ENCODE assay signal across 29 cellular contexts in the genomic region with DNA sequence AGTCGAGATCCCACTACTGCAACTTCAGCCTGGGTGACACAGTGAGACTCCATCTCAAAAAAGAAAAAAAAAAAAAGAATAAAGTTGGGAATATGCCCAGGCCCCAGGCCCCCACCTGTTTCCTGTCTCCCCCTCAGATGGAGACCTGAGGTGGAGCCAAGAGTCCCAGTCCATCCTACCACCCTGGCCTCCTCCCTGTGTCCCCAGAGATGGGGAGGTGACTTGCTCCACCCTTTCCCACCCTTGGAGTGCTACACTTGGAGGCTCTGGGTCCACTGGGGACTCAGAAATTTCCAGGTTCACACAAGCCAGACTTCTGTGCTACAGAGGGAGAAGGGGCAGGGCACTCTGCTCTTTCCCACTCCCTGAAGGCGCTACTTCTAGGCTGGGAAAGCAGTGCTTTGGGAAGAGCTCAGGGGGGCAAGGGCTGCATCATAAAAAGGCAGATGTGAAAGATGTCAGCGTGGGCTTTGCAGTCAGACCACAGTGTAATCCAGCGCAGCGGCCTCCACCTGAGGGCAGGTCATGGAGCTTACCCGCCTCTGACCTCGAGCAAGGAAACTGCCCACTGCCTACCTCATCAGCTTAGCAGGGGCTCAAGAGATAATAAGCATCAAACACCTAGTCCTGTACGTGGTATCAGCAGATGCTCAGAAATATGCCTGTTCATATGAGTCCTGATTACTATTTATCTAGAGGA. TPM values are rescaled to one million over a fixed set of nuclear protein-coding genes. Genes with fewer than 3 reads are reported as not detected.
DNase-seq lines count a peak whose midpoint lies in the region; ATAC-seq lines count a peak whose summit lies in the region.
"Had no signal": no experiment of that assay in that cellular context is flagged by ENCODE, and none has a peak within 500 bp of the region (broad histone marks: within the 10 kb centered on the region; RNA-seq: fewer than 3 reads in every experiment).

No MANE protein-coding gene starts in this region.

- H2BK12ac ChIP-seq in mesenchymal stem cell (ENCODE audit: low read length in 2 of 2) = no peak overlapping the region

- H4K91ac ChIP-seq in mesenchymal stem cell (ENCODE audit: low read length) = no peak overlapping the region

- H3K4me3 ChIP-seq in BLaER1 = no peak overlapping the region
- no peak overlapping the region for H3K4me3 ChIP-seq in BLaER1 treated with 17β-estradiol and CSF1 and Interleukin-3, amounts not matched to agents 10 nM and 100 nM
- H3K4me3 ChIP-seq in mesenchymal stem cell (ENCODE audit: insufficient read depth in 1 of 2, low read depth in 1 of 2, low read length in 2 of 2) = no peak overlapping the region
- H3K4me3 ChIP-seq: K562, psoas muscle, sigmoid colon, SK-N-MC, transverse colon had no signal

- no peak overlapping the region for H3K4me3 Mint-ChIP-seq in activated T-helper 17 cell treated with anti-CD3 and anti-CD28 coated beads, Interleukin-2, amount 50 U/mL, for 72 hours
- H3K4me3 Mint-ChIP-seq: activated T-cell treated with anti-CD3 and anti-CD28 coated beads, Interleukin-2, amount 50 U/mL, for 4 hours; central memory CD8-positive, alpha-beta T cell; mesothelial cell of epicardium; naive B cell had no signal

- DNase-seq in NCI-H1417 (lab: John Stamatoyannopoulos, UW) = peak in 2 of 3 experiments; percentile 27 to 66
- no peak for DNase-seq in mesenchymal stem cell
- no peak for DNase-seq in amygdala (lab: John Stamatoyannopoulos, UW)
- DNase-seq: activated naive CD4-positive, alpha-beta T cell; activated T-cell treated with anti-CD3 and anti-CD28 coated beads, Interleukin-2, amount 50 U/mL, for 4 hours; EL; erythroblast; naive B cell; NCI-H1092; NCI-H2029; NK-92 treated with Interleukin-12 subunit alpha and Interleukin-12 subunit beta, amount 100 ng/mL, for 24 hours; nucleus accumbens; sigmoid colon; stimulated activated CD4-positive, alpha-beta T cell treated with anti-CD3 and anti-CD28 coated beads, Interleukin-12 subunit alpha, Interleukin-12 subunit beta, amount 100 ng/mL, for 4 hours; stimulated activated CD4-positive, alpha-beta T cell treated with anti-CD3 and anti-CD28 coated beads, Interleukin-4, amount 100 ng/mL, for 1 hour; T-helper 1 cell; transverse colon had no signal

- peak overlapping the region; percentile 32 for H3K4me2 ChIP-seq in BLaER1
- H3K4me2 ChIP-seq in BLaER1 treated with 17β-estradiol and CSF1 and Interleukin-3, amounts not matched to agents 10 nM and 100 nM = peak overlapping the region in 8 of 11 experiments; percentile 8 to 57 (median 48); a peak in 15 of 22 replicates
- H3K4me2 ChIP-seq in mesenchymal stem cell (ENCODE audit: low read length, poor library complexity, severe bottlenecking) = no peak overlapping the region

- no peak overlapping the region for H4K8ac ChIP-seq in mesenchymal stem cell (ENCODE audit: low read length)

- H2BK120ac ChIP-seq in mesenchymal stem cell (ENCODE audit: low read depth, low read length) = no peak overlapping the region

- H3K36me3 ChIP-seq in BLaER1 (peaks cover 87% of the 10 kb centered on the region), mesenchymal stem cell (ENCODE audit: control insufficient read depth in 1 of 2, insufficient read depth in 2 of 2, low read depth in 1 of 2, low read length in 2 of 2) (peaks cover 49 to 84% of the 10 kb centered on the region in 2 experiments)
- H3K36me3 ChIP-seq in BLaER1 treated with 17β-estradiol and CSF1 and Interleukin-3, amounts not matched to agents 10 nM and 100 nM = peaks cover 60 to 93% (median 86%) of the 10 kb centered on the region in 11 experiments

- peak overlapping the region; percentile 21 for H3K27ac Mint-ChIP-seq in activated T-helper 17 cell treated with anti-CD3 and anti-CD28 coated beads, Interleukin-2, amount 50 U/mL, for 72 hours
- H3K27ac Mint-ChIP-seq: mesothelial cell of epicardium had no signal

- H3K27ac ChIP-seq in BLaER1 = no peak overlapping the region
- peak overlapping the region in 4 of 11 experiments; percentile 1 to 38 (median 13); a peak in 5 of 22 replicates for H3K27ac ChIP-seq in BLaER1 treated with 17β-estradiol and CSF1 and Interleukin-3, amounts not matched to agents 10 nM and 100 nM
- H3K27ac ChIP-seq in mesenchymal stem cell (ENCODE audit: low read length, poor library complexity, severe bottlenecking) = no peak overlapping the region
- H3K27ac ChIP-seq: C4-2B, psoas muscle, sigmoid colon, SK-N-MC, transverse colon had no signal

- H3K9ac ChIP-seq in BLaER1 (no peak overlapping the region; the same call in 1 of the 2 replicates), mesenchymal stem cell (ENCODE audit: low read length) (no peak overlapping the region)
- H3K9ac ChIP-seq in BLaER1 treated with 17β-estradiol and CSF1 and Interleukin-3, amounts not matched to agents 10 nM and 100 nM = no peak overlapping the region; a peak in 1 of 22 replicates

- no peak overlapping the region for H3K23ac ChIP-seq in mesenchymal stem cell (ENCODE audit: low read length in 2 of 2)

- H3K9me3 ChIP-seq in BLaER1 (no peaks in the 10 kb centered on the region), mesenchymal stem cell (ENCODE audit: control insufficient read depth, low read length) (no peaks in the 10 kb centered on the region)
- H3K9me3 ChIP-seq in BLaER1 treated with 17β-estradiol and CSF1 and Interleukin-3, amounts not matched to agents 10 nM and 100 nM (replicated peaks in 1 of 11) = no peaks in the 10 kb centered on the region
- H3K9me3 ChIP-seq: psoas muscle, sigmoid colon, transverse colon had no signal

- H3K18ac ChIP-seq in mesenchymal stem cell (ENCODE audit: low read depth in 1 of 2, low read length in 2 of 2) = no peak overlapping the region

- no peak overlapping the region for H3K14ac ChIP-seq in mesenchymal stem cell (ENCODE audit: low read length in 2 of 2)

- H3K4me1 ChIP-seq in BLaER1 (peaks cover 60% of the 10 kb centered on the region), mesenchymal stem cell (ENCODE audit: control insufficient read depth, insufficient read depth, low read depth, low read length) (peaks cover 25% of the 10 kb centered on the region)
- peaks cover 37 to 69% (median 57%) of the 10 kb centered on the region in 10 experiments for H3K4me1 ChIP-seq in BLaER1 treated with 17β-estradiol and CSF1 and Interleukin-3, amounts not matched to agents 10 nM and 100 nM
- H3K4me1 ChIP-seq: psoas muscle had no signal

- H3K27me3 ChIP-seq in BLaER1 (no peaks in the 10 kb centered on the region), mesenchymal stem cell (ENCODE audit: control insufficient read depth in 1 of 2, insufficient read depth in 1 of 2, low read length in 2 of 2) (no peaks in the 10 kb centered on the region)
- H3K27me3 ChIP-seq in BLaER1 treated with 17β-estradiol and CSF1 and Interleukin-3, amounts not matched to agents 10 nM and 100 nM = no peaks in the 10 kb centered on the region
- H3K27me3 ChIP-seq: sigmoid colon, transverse colon had no signal

- no peak overlapping the region for H3K4ac ChIP-seq in mesenchymal stem cell (ENCODE audit: low read depth in 1 of 2, low read length in 2 of 2)

- no peaks in the 10 kb centered on the region for H3K9me3 Mint-ChIP-seq in activated T-helper 17 cell treated with anti-CD3 and anti-CD28 coated beads, Interleukin-2, amount 50 U/mL, for 72 hours
- H3K9me3 Mint-ChIP-seq: activated T-cell treated with anti-CD3 and anti-CD28 coated beads, Interleukin-2, amount 50 U/mL, for 4 hours; central memory CD8-positive, alpha-beta T cell; mesothelial cell of epicardium; naive B cell had no signal

- no peaks in the 10 kb centered on the region for H3K27me3 Mint-ChIP-seq in activated T-helper 17 cell treated with anti-CD3 and anti-CD28 coated beads, Interleukin-2, amount 50 U/mL, for 72 hours
- H3K27me3 Mint-ChIP-seq: central memory CD8-positive, alpha-beta T cell; naive B cell had no signal

- H4K20me1 ChIP-seq in BLaER1 = peaks cover 3% of the 10 kb centered on the region; the same call in 1 of the 2 replicates
- H4K20me1 ChIP-seq in BLaER1 treated with 17β-estradiol and CSF1 and Interleukin-3, amounts not matched to agents 10 nM and 100 nM = peaks cover 0 to 44% (median 0%) of the 10 kb centered on the region in 11 experiments; a peak in 8 of 22 replicates

- no peak overlapping the region for H2BK15ac ChIP-seq in mesenchymal stem cell (ENCODE audit: low read depth, poor library complexity, severe bottlenecking)

- WGBS in mesenchymal stem cell = 83% methylated on average over 7 of the region's 8 CpGs

- H2AK5ac ChIP-seq in mesenchymal stem cell (ENCODE audit: low read length, severe bottlenecking) = no peak overlapping the region

- ATAC-seq in activated T-helper 17 cell treated with anti-CD3 and anti-CD28 coated beads, Interleukin-2, amount 50 U/mL, for 72 hours (replicated peaks) = no peak
- no peak for ATAC-seq in HG03196 (IDR thresholded peaks at IDR 0.05; ENCODE audit: unreplicated experiment)
- ATAC-seq: activated T-cell treated with anti-CD3 and anti-CD28 coated beads, Interleukin-2, amount 50 U/mL, for 4 hours; K562; psoas muscle had no signal

- no peak overlapping the region for H2BK5ac ChIP-seq in mesenchymal stem cell (ENCODE audit: low read depth, low read length, poor library complexity, severe bottlenecking)

- no peaks in the 10 kb centered on the region for H3K79me1 ChIP-seq in mesenchymal stem cell (replicated peaks; ENCODE audit: low read length, poor library complexity, severe bottlenecking)

- H2AFZ ChIP-seq in mesenchymal stem cell (ENCODE audit: low read depth, low read length) = no peak overlapping the region

- H3K4me1 Mint-ChIP-seq in activated T-helper 17 cell treated with anti-CD3 and anti-CD28 coated beads, Interleukin-2, amount 50 U/mL, for 72 hours = peaks cover 42% of the 10 kb centered on the region
- H3K4me1 Mint-ChIP-seq: mesothelial cell of epicardium had no signal

- peaks cover 100% of the 10 kb centered on the region for H3K36me3 Mint-ChIP-seq in activated T-helper 17 cell treated with anti-CD3 and anti-CD28 coated beads, Interleukin-2, amount 50 U/mL, for 72 hours (ENCODE audit: low read depth)

RNA-seq across cellular contexts. Expression of gene TMEM63A, which starts 13.4 kb away (rescaled TPM):
- 100 to 1,000 TPM in 1 of 2 donors, 10 to 100 TPM in 1; 74.9 to 242 TPM for total RNA-seq in activated T-helper 17 cell treated with anti-CD3 and anti-CD28 coated beads, Interleukin-2, amount 50 U/mL, for 72 hours
- 27.0 TPM for polyA plus RNA-seq in mesenchymal stem cell (2013, experiment 1 of 2)
- polyA plus RNA-seq in mesenchymal stem cell (2013, experiment 2 of 2) = 24.8 TPM

RNA-seq across cellular contexts. Expression of gene LEFTY1, which starts 20.2 kb away (rescaled TPM):
- total RNA-seq in activated T-helper 17 cell treated with anti-CD3 and anti-CD28 coated beads, Interleukin-2, amount 50 U/mL, for 72 hours = not detected
- 0.07 TPM for polyA plus RNA-seq in mesenchymal stem cell (2013, experiment 1 of 2)
- polyA plus RNA-seq in mesenchymal stem cell (2013, experiment 2 of 2) = 0.15 TPM
- total RNA-seq: glomerular endothelial cell, NCI-H460, sigmoid colon had no signal

RNA-seq across cellular contexts. Expression of gene PYCR2, which starts 55.3 kb away (rescaled TPM):
- 100 to 1,000 TPM in 1 of 2 donors, 10 to 100 TPM in 1; 63.2 to 105 TPM for total RNA-seq in activated T-helper 17 cell treated with anti-CD3 and anti-CD28 coated beads, Interleukin-2, amount 50 U/mL, for 72 hours
- polyA plus RNA-seq in mesenchymal stem cell (2013, experiment 1 of 2) = 31.6 TPM
- 32.5 TPM for polyA plus RNA-seq in mesenchymal stem cell (2013, experiment 2 of 2)

RNA-seq across cellular contexts. Expression of gene EPHX1, which starts 58.9 kb away (rescaled TPM):
- 1 to 10 TPM; 1.5 to 1.7 TPM for total RNA-seq in activated T-helper 17 cell treated with anti-CD3 and anti-CD28 coated beads, Interleukin-2, amount 50 U/mL, for 72 hours
- 58.9 TPM for polyA plus RNA-seq in mesenchymal stem cell (2013, experiment 1 of 2)
- 59.0 TPM for polyA plus RNA-seq in mesenchymal stem cell (2013, experiment 2 of 2)

Comparison
In these comparisons a context has a peak if more than half of its experiments do, and no peak if none do; other contexts are left out.
1. DNase-seq: peak in NCI-H1417 (2 of 3); none in mesenchymal stem cell (single experiment) and amygdala (0 of 56).